Comparison of ENCODE assay signal across 9 cellular contexts in the genomic region with DNA sequence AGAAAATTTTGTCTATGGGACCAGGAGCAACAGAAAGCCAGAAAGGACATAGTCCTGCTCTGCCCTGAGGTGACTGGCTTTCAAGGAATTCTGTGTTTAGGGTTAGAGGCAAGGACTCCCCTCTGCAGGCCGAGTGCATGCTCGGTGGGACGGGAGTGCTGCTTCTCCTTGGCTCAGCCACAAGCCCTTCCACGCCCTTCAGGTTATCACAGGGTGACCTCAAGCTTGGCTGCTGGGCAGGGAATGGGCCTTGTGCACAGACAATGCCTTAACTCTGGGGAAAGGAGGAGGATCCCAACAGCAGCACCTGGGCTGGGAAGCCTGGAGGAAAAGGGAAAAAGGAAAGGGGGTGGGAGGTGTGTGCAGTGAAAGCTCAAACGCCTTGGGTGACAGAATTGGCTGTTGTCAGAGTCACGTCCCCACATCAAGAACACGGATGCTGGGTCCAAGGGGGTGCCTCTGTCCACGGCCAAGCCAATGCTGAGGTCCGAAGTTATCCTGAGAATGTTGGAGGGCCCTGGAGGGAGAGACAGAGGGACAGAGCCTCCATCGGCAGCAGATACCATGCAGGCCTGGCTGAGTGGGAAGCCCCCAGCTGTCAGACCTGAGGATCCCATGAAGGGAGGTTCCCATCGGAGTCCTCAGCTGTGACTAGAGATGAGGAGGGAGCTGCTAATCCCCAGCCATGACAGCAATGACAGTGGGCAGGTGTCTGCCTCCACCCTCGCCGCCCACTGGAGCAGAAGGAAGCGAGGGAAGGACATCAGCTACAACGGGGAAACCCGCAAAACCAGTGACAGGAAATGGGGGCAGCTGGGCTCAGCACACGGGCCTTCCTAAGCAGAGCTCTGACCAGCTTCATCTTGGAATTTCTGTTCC. TPM values are rescaled to one million over a fixed set of nuclear protein-coding genes. Genes with fewer than 3 reads are reported as not detected.
DNase-seq lines count a peak whose midpoint lies in the region; ATAC-seq, FAIRE-seq and TF ChIP-seq lines count a peak whose summit lies in the region.
"Had no signal": no experiment of that assay in that cellular context is flagged by ENCODE, and none has a peak within 500 bp of the region (broad histone marks: within the 10 kb centered on the region; RNA-seq: fewer than 3 reads in every experiment).

No MANE protein-coding gene starts in this region.

- POLR2A ChIA-PET in K562 (lab: Yijun Ruan, JAX): interaction anchor here (0.9 to 3.4 kb wide), 9 partner anchors 11 to 96 kb away, joined by 3 to 13 read pairs (median 4); a partner anchor contains a TSS
- POLR2A ChIA-PET in PC-9 (lab: Charles Lee; ENCODE audit: unreplicated experiment): interaction anchor here (0.6 kb wide), 2 partner anchors 81 to 138 kb away, joined by 3 to 28 read pairs; a partner anchor contains a TSS

- intact Hi-C loops in K562 (cut with micrococcal nuclease) (loop anchor here (5.0 kb wide), 1 partner anchor 82 kb away; a partner anchor contains a TSS), PC-9 (cut with micrococcal nuclease; ENCODE audit: unreplicated experiment) (no loop called here)

- H3K4me3 ChIP-seq in K562 (no peak overlapping the region), PC-9 (no peak overlapping the region)

- 62% methylated on average over 17 of the region's 17 CpGs for WGBS in K562 (ENCODE audit: insufficient coverage, low coverage, missing lambda C conversion rate)

- H3K4me2 ChIP-seq in K562 (ENCODE audit: insufficient read depth, low read length) (peak overlapping the region; percentile 18; the same call in 1 of the 2 replicates), PC-9 (no peak overlapping the region)

- CTCF ChIA-PET in K562 (lab: Yijun Ruan, JAX; ENCODE audit: low intra/inter-chr PET ratio) (interaction anchor here (4.0 kb wide), 1 partner anchor 96 kb away, joined by 37 read pairs; a partner anchor contains a TSS), PC-9 (lab: Charles Lee) (no interaction called here)

- H3K27ac ChIP-seq in K562 (ENCODE audit: extremely low read depth, low read depth, low read length) (no peak overlapping the region), PC-9 (no peak overlapping the region)
- H3K27ac ChIP-seq: HL-60 had no signal

- no peak for TF ChIP-seq EP300 in K562 (IDR thresholded peaks at IDR 0.05; ENCODE audit: low read length)

- no peaks in the 10 kb centered on the region for H3K9me1 ChIP-seq in K562 (ENCODE audit: control insufficient read depth, insufficient read depth, low read length)

- no peak for TF ChIP-seq POLR2A in K562 (conservative IDR thresholded peaks at IDR 0.05)

- H2AFZ ChIP-seq in K562 (ENCODE audit: low read depth, low read length): peak overlapping the region; percentile 66
- H2AFZ ChIP-seq in PC-9: no peak overlapping the region

- TF ChIP-seq CTCF in K562 (IDR thresholded peaks at IDR 0.05 in 2 of 3, conservative IDR thresholded peaks at IDR 0.05 in 1 of 3; ENCODE audit: insufficient read depth in 2 of 3, low read depth in 1 of 3, low read length in 3 of 3): no peak
- TF ChIP-seq CTCF in PC-9 (conservative IDR thresholded peaks at IDR 0.05): no peak

- BruUV-seq in K562 (replicated peaks; lab: Mats Ljungman, UMichigan) (no TSS peak), PC-9 (replicated peaks; lab: Mats Ljungman, UMichigan) (no TSS peak)

- in situ Hi-C loops in K562 (cut with MboI): loop anchor here (5.0 to 25.0 kb wide), 2 partner anchors 97 to 392 kb away; a partner anchor contains a TSS

- H4K20me1 ChIP-seq in K562 (replicated peaks; ENCODE audit: control insufficient read depth, insufficient read depth, low read length) (no peaks in the 10 kb centered on the region), PC-9 (ENCODE audit: insufficient read depth) (no peaks in the 10 kb centered on the region)

- H3K27me3 ChIP-seq in K562 (ENCODE audit: control insufficient read depth in 2 of 2, insufficient read depth in 2 of 2, low read length in 2 of 2) (no peaks in the 10 kb centered on the region), PC-9 (ENCODE audit: insufficient read depth, low read depth) (no peaks in the 10 kb centered on the region)

- DNase-seq in K562 (ENCODE audit: extremely low read depth in 1 of 4, low spot score in 3 of 4): no peak
- peak; percentile 55 for DNase-seq in retina
- no peak for DNase-seq in middle frontal gyrus (ENCODE audit: extremely low spot score, low spot score)
- DNase-seq in HCEC 1CT: no peak
- DNase-seq in PC-9: no peak
- no peak for DNase-seq in NCI-H1048 (lab: John Stamatoyannopoulos, UW)

- H3K36me3 ChIP-seq in K562 (ENCODE audit: control insufficient read depth, insufficient read depth, low read length) (no peaks in the 10 kb centered on the region), PC-9 (ENCODE audit: low read depth) (no peaks in the 10 kb centered on the region)

- no peaks in the 10 kb centered on the region for H3K9me2 ChIP-seq in PC-9 (ENCODE audit: insufficient read depth)

- ATAC-seq in GM18858 (IDR thresholded peaks at IDR 0.05; ENCODE audit: unreplicated experiment) (peak; percentile 24), HG02981 (IDR thresholded peaks at IDR 0.05; ENCODE audit: unreplicated experiment) (peak; percentile 37), K562 (no peak)

- H3K9ac ChIP-seq in K562 (ENCODE audit: insufficient read depth in 1 of 2, low read depth in 2 of 2, low read length in 2 of 2): peak overlapping the region in 1 of 2 experiments; percentile 74; a peak in 2 of 4 replicates

- H3K9me3 ChIP-seq in K562 (replicated peaks; ENCODE audit: control insufficient read depth, insufficient read depth, low read depth, low read length): no peaks in the 10 kb centered on the region
- H3K9me3 ChIP-seq in PC-9 (ENCODE audit: insufficient read depth, low read depth): no peaks in the 10 kb centered on the region

- H3K4me1 ChIP-seq in K562 (replicated peaks in 1 of 2; ENCODE audit: control insufficient read depth in 2 of 2, insufficient read depth in 2 of 2, low read length in 2 of 2) (peaks cover 39 to 53% of the 10 kb centered on the region in 2 experiments; a peak in 4 of 5 replicates), PC-9 (replicated peaks; ENCODE audit: insufficient read depth) (no peaks in the 10 kb centered on the region)

- FAIRE-seq in K562 (lab: Jason Lieb, UNC): no peak

- H3K79me2 ChIP-seq in K562 (ENCODE audit: control insufficient read depth, insufficient read depth, low read length): no peaks in the 10 kb centered on the region; the same call in 2 of the 3 replicates
- no peaks in the 10 kb centered on the region for H3K79me2 ChIP-seq in PC-9 (ENCODE audit: low read depth)

- no peak for TF ChIP-seq RAD21 in K562 (CRISPR knock-in tag; conservative IDR thresholded peaks at IDR 0.05 in 1 of 2, IDR thresholded peaks at IDR 0.05 in 1 of 2)

- no peaks in the 10 kb centered on the region for H3F3A ChIP-seq in PC-9 (ENCODE audit: insufficient read depth, low read depth)

TF ChIP-seq in K562, 482 proteins besides CTCF, POLR2A, EP300 and RAD21:
- TF ChIP-seq ESRRA (IDR thresholded peaks at IDR 0.05; ENCODE audit: borderline replicate concordance, low read depth) (peak; percentile 59), EGR1 (conservative IDR thresholded peaks at IDR 0.05) (peak; percentile 36), MTF1 (CRISPR knock-in tag; IDR thresholded peaks at IDR 0.05; ENCODE audit: borderline replicate concordance) (no peak), NRF1 (conservative IDR thresholded peaks at IDR 0.05 in 1 of 2, IDR thresholded peaks at IDR 0.05 in 1 of 2) (0 out of 4 replicates have a peak, but pooled peaks of 1 of the 2 experiments have one; percentile 15)
- TF ChIP-seq, protein P1, sequence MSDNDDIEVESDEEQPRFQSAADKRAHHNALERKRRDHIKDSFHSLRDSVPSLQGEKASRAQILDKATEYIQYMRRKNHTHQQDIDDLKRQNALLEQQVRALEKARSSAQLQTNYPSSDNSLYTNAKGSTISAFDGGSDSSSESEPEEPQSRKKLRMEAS (CRISPR knock-in tag; IDR thresholded peaks at IDR 0.05): 0 out of 2 replicates have a peak, but pooled peaks have one; percentile 27
- TF ChIP-seq, protein P2, sequence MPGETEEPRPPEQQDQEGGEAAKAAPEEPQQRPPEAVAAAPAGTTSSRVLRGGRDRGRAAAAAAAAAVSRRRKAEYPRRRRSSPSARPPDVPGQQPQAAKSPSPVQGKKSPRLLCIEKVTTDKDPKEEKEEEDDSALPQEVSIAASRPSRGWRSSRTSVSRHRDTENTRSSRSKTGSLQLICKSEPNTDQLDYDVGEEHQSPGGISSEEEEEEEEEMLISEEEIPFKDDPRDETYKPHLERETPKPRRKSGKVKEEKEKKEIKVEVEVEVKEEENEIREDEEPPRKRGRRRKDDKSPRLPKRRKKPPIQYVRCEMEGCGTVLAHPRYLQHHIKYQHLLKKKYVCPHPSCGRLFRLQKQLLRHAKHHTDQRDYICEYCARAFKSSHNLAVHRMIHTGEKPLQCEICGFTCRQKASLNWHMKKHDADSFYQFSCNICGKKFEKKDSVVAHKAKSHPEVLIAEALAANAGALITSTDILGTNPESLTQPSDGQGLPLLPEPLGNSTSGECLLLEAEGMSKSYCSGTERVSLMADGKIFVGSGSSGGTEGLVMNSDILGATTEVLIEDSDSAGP (CRISPR knock-in tag; IDR thresholded peaks at IDR 0.05): no peak

RNA-seq across cellular contexts. Expression of a gene that starts 32.5 kb away (rescaled TPM):
- total RNA-seq in K562 (2011; cell fraction: chromatin; rRNA removed; ENCODE audit: low replicate concordance): 43.9 and 142 TPM in 2 replicates
- total RNA-seq in K562 (2011; cell fraction: nucleolus; rRNA removed): 242 and 249 TPM in 2 replicates
- total RNA-seq in K562 (2011; cell fraction: nucleoplasm; rRNA removed): 153 and 176 TPM in 2 replicates
- total RNA-seq in K562 (2014; rRNA removed): 68.1 and 118 TPM in 2 replicates
- total RNA-seq in K562 (2014; rRNA removed; fragmentation: Illumina TruSeq; extraction: Trizol): 10.0 and 20.6 TPM in 2 replicates
- 79.9 and 82.6 TPM in 2 replicates for total RNA-seq in K562 (2015; rRNA removed; fragmentation: Illumina TruSeq; extraction: Trizol)
- total RNA-seq in K562 (2021): 152 and 177 TPM in 2 replicates
- 68.4 and 788 TPM in 2 replicates for polyA plus RNA-seq in K562 (2011; rRNA removed)
- 415 and 947 TPM in 2 replicates for polyA plus RNA-seq in K562 (2011; cell fraction: cytosol; rRNA removed)
- 317 and 745 TPM in 2 replicates for polyA plus RNA-seq in K562 (2011; cell fraction: nucleus; rRNA removed)
- polyA plus RNA-seq in K562 (2012): 495 and 1,020 TPM in 2 replicates
- polyA plus RNA-seq in K562 (2014; fragmentation: Illumina TruSeq; extraction: Trizol): 175 and 265 TPM in 2 replicates
- 10 to 100 TPM; 19.0 to 41.5 TPM for polyA plus RNA-seq in K562 (2014; fragmentation: Nextera tagmentation; extraction: Ambion mirVana)
- 139 and 175 TPM in 2 replicates for polyA plus RNA-seq in K562 (2014; rRNA removed)
- 36.1 and 135 TPM in 2 replicates for polyA minus RNA-seq in K562 (2011; rRNA and poly(A)+ RNA removed)
- 62.9 and 369 TPM in 2 replicates for polyA minus RNA-seq in K562 (2011; cell fraction: cytosol; rRNA and poly(A)+ RNA removed)
- polyA minus RNA-seq in K562 (2011; cell fraction: nucleus; rRNA and poly(A)+ RNA removed): 23.2 and 101 TPM in 2 replicates
- total RNA-seq in PC-9 (2021): 1.8 and 3.5 TPM in 2 replicates
